In genomic region chr19:14470031-14470876, GRCh38 we compare ENCODE assay signal across 14 cellular contexts. TPM values are rescaled to one million over a fixed set of nuclear protein-coding genes. Genes with fewer than 3 reads are reported as not detected.
DNase-seq lines count a peak whose midpoint lies in the region; ATAC-seq and TF ChIP-seq lines count a peak whose summit lies in the region.
"Had no signal": no experiment of that assay in that cellular context is flagged by ENCODE, and none has a peak within 500 bp of the region (broad histone marks: within the 10 kb centered on the region; RNA-seq: fewer than 3 reads in every experiment).

No MANE protein-coding gene starts in this region.

- H3K27ac ChIP-seq in RWPE2 (ENCODE audit: poor library complexity, severe bottlenecking) (no peak overlapping the region), hepatocyte (no peak overlapping the region)
- H3K27ac ChIP-seq: A549; BLaER1 treated with 17β-estradiol and CSF1 and Interleukin-3, amounts not matched to agents 10 nM and 100 nM; RWPE1; SJSA1 had no signal

- peaks cover 16 to 30% of the 10 kb centered on the region in 2 donors for H3K4me1 Mint-ChIP-seq in natural killer cell
- peaks cover 12 to 19% of the 10 kb centered on the region in 2 donors for H3K4me1 Mint-ChIP-seq in natural killer cell treated with Interleukin-12 subunit alpha and Interleukin-12 subunit beta and Interleukin-15 and Interleukin-18, amount 100 ng/mL, for 72 hours (ENCODE audit: low read depth in 2 of 2)
- peaks cover 12% of the 10 kb centered on the region for H3K4me1 Mint-ChIP-seq in activated naive CD8-positive, alpha-beta T cell treated with anti-CD3 and anti-CD28 coated beads for 36 hours

- H3K9me2 ChIP-seq in hepatocyte (replicated peaks; ENCODE audit: insufficient read depth): no peaks in the 10 kb centered on the region

- DNase-seq in natural killer cell: no peak
- no peak for DNase-seq in natural killer cell treated with Interleukin-12 subunit alpha and Interleukin-12 subunit beta and Interleukin-15 and Interleukin-18, amount 100 ng/mL, for 72 hours (ENCODE audit: low spot score)
- peak; percentile 58 for DNase-seq in RWPE2 (ENCODE audit: low spot score)
- no peak for DNase-seq in activated naive CD8-positive, alpha-beta T cell treated with anti-CD3 and anti-CD28 coated beads for 36 hours
- DNase-seq in hepatocyte (ENCODE audit: low spot score): no peak
- DNase-seq in lower leg skin (ENCODE audit: low spot score in 2 of 2): no peak
- DNase-seq: CD8-positive, alpha-beta memory T cell; GF-D8; NCI-H187; NCI-H526 treated with DMSO at 0.1 percent for 48 hours had no signal

- H3K27me3 Mint-ChIP-seq in natural killer cell (ENCODE audit: low read depth in 2 of 2): peaks cover 0 to 11% of the 10 kb centered on the region in 2 donors
- H3K27me3 Mint-ChIP-seq in natural killer cell treated with Interleukin-12 subunit alpha and Interleukin-12 subunit beta and Interleukin-15 and Interleukin-18, amount 100 ng/mL, for 72 hours: peaks cover 0 to 14% of the 10 kb centered on the region in 2 donors
- H3K27me3 Mint-ChIP-seq in activated naive CD8-positive, alpha-beta T cell treated with anti-CD3 and anti-CD28 coated beads for 36 hours: peaks cover 21% of the 10 kb centered on the region

- H3K36me3 ChIP-seq in RWPE2 (ENCODE audit: low read depth): peaks cover 6% of the 10 kb centered on the region; the same call in 1 of the 2 replicates
- no peaks in the 10 kb centered on the region for H3K36me3 ChIP-seq in hepatocyte (replicated peaks; ENCODE audit: insufficient read depth, low read depth)

- no peak overlapping the region for H2AFZ ChIP-seq in hepatocyte

- TF ChIP-seq POLR2A in lower leg skin (IDR thresholded peaks at IDR 0.05): no peak

- no peaks in the 10 kb centered on the region for H3K36me3 Mint-ChIP-seq in natural killer cell
- H3K36me3 Mint-ChIP-seq in natural killer cell treated with Interleukin-12 subunit alpha and Interleukin-12 subunit beta and Interleukin-15 and Interleukin-18, amount 100 ng/mL, for 72 hours: no peaks in the 10 kb centered on the region
- H3K36me3 Mint-ChIP-seq in activated naive CD8-positive, alpha-beta T cell treated with anti-CD3 and anti-CD28 coated beads for 36 hours: peaks cover 11% of the 10 kb centered on the region

- H3K27me3 ChIP-seq in RWPE2 (ENCODE audit: insufficient read depth, poor library complexity, severe bottlenecking): no peaks in the 10 kb centered on the region
- no peaks in the 10 kb centered on the region for H3K27me3 ChIP-seq in hepatocyte

- 90% methylated on average over 25 of the region's 32 CpGs for WGBS in hepatocyte (ENCODE audit: low lambda C conversion rate, missing lambda C conversion rate)
- 78 to 79% methylated on average over 10 to 32 of the region's 32 CpGs for WGBS in lower leg skin, 2 donors

- intact Hi-C loops in natural killer cell (cut with micrococcal nuclease): loop anchor here (10.0 kb wide), 1 partner anchor 585 kb away; no protein-coding TSS in a partner anchor
- intact Hi-C loops in lower leg skin (cut with DNase I; ENCODE audit: low total_unique reads): no loop called here

- no peak overlapping the region for H3K27ac Mint-ChIP-seq in natural killer cell
- H3K27ac Mint-ChIP-seq in natural killer cell treated with Interleukin-12 subunit alpha and Interleukin-12 subunit beta and Interleukin-15 and Interleukin-18, amount 100 ng/mL, for 72 hours: no peak overlapping the region
- no peak overlapping the region for H3K27ac Mint-ChIP-seq in activated naive CD8-positive, alpha-beta T cell treated with anti-CD3 and anti-CD28 coated beads for 36 hours

- H3K9me3 Mint-ChIP-seq in natural killer cell: no peaks in the 10 kb centered on the region
- no peaks in the 10 kb centered on the region for H3K9me3 Mint-ChIP-seq in natural killer cell treated with Interleukin-12 subunit alpha and Interleukin-12 subunit beta and Interleukin-15 and Interleukin-18, amount 100 ng/mL, for 72 hours
- H3K9me3 Mint-ChIP-seq in activated naive CD8-positive, alpha-beta T cell treated with anti-CD3 and anti-CD28 coated beads for 36 hours: no peaks in the 10 kb centered on the region
- H3K9me3 Mint-ChIP-seq: CD8-positive, alpha-beta memory T cell had no signal

- H3K4me3 ChIP-seq in RWPE2 (ENCODE audit: severe bottlenecking) (no peak overlapping the region), hepatocyte (no peak overlapping the region), lower leg skin (ENCODE audit: low read depth, poor library complexity, severe bottlenecking) (no peak overlapping the region)
- H3K4me3 ChIP-seq: A549; BLaER1 treated with 17β-estradiol and CSF1 and Interleukin-3, amounts not matched to agents 10 nM and 100 nM; SJSA1 had no signal

- H3K4me2 ChIP-seq in hepatocyte: no peak overlapping the region
- H3K4me2 ChIP-seq: A549; BLaER1 treated with 17β-estradiol and CSF1 and Interleukin-3, amounts not matched to agents 10 nM and 100 nM had no signal

- ATAC-seq in natural killer cell (no peak), RWPE2 (ENCODE audit: low read depth) (no peak)
- no peak for ATAC-seq in natural killer cell treated with Interleukin-12 subunit alpha and Interleukin-12 subunit beta and Interleukin-15 and Interleukin-18, amount 100 ng/mL, for 72 hours
- ATAC-seq: A549 had no signal

- peaks cover under 1% of the 10 kb centered on the region for H3K4me1 ChIP-seq in RWPE2 (ENCODE audit: insufficient read depth, poor library complexity, severe bottlenecking)
- peaks cover 16% of the 10 kb centered on the region for H3K4me1 ChIP-seq in hepatocyte (ENCODE audit: insufficient read depth)

- TF ChIP-seq CTCF in natural killer cell (IDR thresholded peaks at IDR 0.05) (no peak), RWPE2 (IDR thresholded peaks at IDR 0.05; ENCODE audit: poor library complexity, severe bottlenecking) (no peak), hepatocyte (IDR thresholded peaks at IDR 0.05; ENCODE audit: poor library complexity) (no peak), lower leg skin (IDR thresholded peaks at IDR 0.05) (no peak)

- no peaks in the 10 kb centered on the region for H4K20me1 ChIP-seq in hepatocyte (ENCODE audit: insufficient read depth, poor library complexity, severe bottlenecking)

- H3K9me3 ChIP-seq in RWPE2 (ENCODE audit: severe bottlenecking) (no peaks in the 10 kb centered on the region), hepatocyte (ENCODE audit: low read depth) (no peaks in the 10 kb centered on the region)
- H3K9me3 ChIP-seq: A549; BLaER1 treated with 17β-estradiol and CSF1 and Interleukin-3, amounts not matched to agents 10 nM and 100 nM had no signal

- peak overlapping the region; percentile 35 for H3K4me3 Mint-ChIP-seq in natural killer cell
- H3K4me3 Mint-ChIP-seq in natural killer cell treated with Interleukin-12 subunit alpha and Interleukin-12 subunit beta and Interleukin-15 and Interleukin-18, amount 100 ng/mL, for 72 hours: no peak overlapping the region
- no peak overlapping the region for H3K4me3 Mint-ChIP-seq in activated naive CD8-positive, alpha-beta T cell treated with anti-CD3 and anti-CD28 coated beads for 36 hours

- no peaks in the 10 kb centered on the region for H3K79me2 ChIP-seq in hepatocyte

RNA-seq across cellular contexts. Expression of gene PTGER1, which starts 4.9 kb away (rescaled TPM):
- total RNA-seq in natural killer cell (under 1 TPM in 2 of 3 donors, not detected in 1; 0.35 to 0.73 TPM), hepatocyte (0.60 and 2.8 TPM in 2 replicates), lower leg skin (under 1 TPM in 1 of 4 donors, not detected in 3; 0.62 TPM)
- total RNA-seq in natural killer cell treated with Interleukin-12 subunit alpha and Interleukin-12 subunit beta and Interleukin-15 and Interleukin-18, amount 100 ng/mL, for 72 hours: under 1 TPM; 0.31 to 0.67 TPM
- total RNA-seq in activated naive CD8-positive, alpha-beta T cell treated with anti-CD3 and anti-CD28 coated beads for 36 hours: under 1 TPM; 0.25 to 0.40 TPM
- polyA plus RNA-seq in hepatocyte: 3.5 and 7.6 TPM in 2 replicates
- total RNA-seq: CD8-positive, alpha-beta memory T cell; SJSA1 had no signal
- polyA plus RNA-seq: CD8-positive, alpha-beta memory T cell had no signal

RNA-seq across cellular contexts. Expression of gene GIPC1, which starts 25.7 kb away (rescaled TPM):
- total RNA-seq in natural killer cell (10 to 100 TPM; 25.3 to 34.5 (median 31.4) TPM), hepatocyte (102 and 127 TPM in 2 replicates), lower leg skin (100 to 1,000 TPM; 135 to 217 (median 164) TPM)
- 10 to 100 TPM; 29.9 to 31.7 TPM for total RNA-seq in natural killer cell treated with Interleukin-12 subunit alpha and Interleukin-12 subunit beta and Interleukin-15 and Interleukin-18, amount 100 ng/mL, for 72 hours
- total RNA-seq in activated naive CD8-positive, alpha-beta T cell treated with anti-CD3 and anti-CD28 coated beads for 36 hours: 10 to 100 TPM; 22.5 to 24.8 TPM
- 186 and 201 TPM in 2 replicates for polyA plus RNA-seq in hepatocyte

RNA-seq across cellular contexts. Expression of gene PKN1, which starts 37.1 kb away (rescaled TPM):
- total RNA-seq in natural killer cell (100 to 1,000 TPM; 323 to 351 (median 350) TPM), hepatocyte (57.4 and 61.4 TPM in 2 replicates), lower leg skin (10 to 100 TPM; 13.2 to 30.9 (median 16.4) TPM)
- 100 to 1,000 TPM; 140 to 160 TPM for total RNA-seq in natural killer cell treated with Interleukin-12 subunit alpha and Interleukin-12 subunit beta and Interleukin-15 and Interleukin-18, amount 100 ng/mL, for 72 hours
- 100 to 1,000 TPM; 168 to 169 TPM for total RNA-seq in activated naive CD8-positive, alpha-beta T cell treated with anti-CD3 and anti-CD28 coated beads for 36 hours
- polyA plus RNA-seq in hepatocyte: 83.3 and 88.5 TPM in 2 replicates

RNA-seq across cellular contexts. Expression of gene DNAJB1, which starts 47.9 kb away (rescaled TPM):
- 100 to 1,000 TPM; 148 to 238 (median 192) TPM for total RNA-seq in natural killer cell
- 10 to 100 TPM; 65.3 to 68.8 TPM for total RNA-seq in natural killer cell treated with Interleukin-12 subunit alpha and Interleukin-12 subunit beta and Interleukin-15 and Interleukin-18, amount 100 ng/mL, for 72 hours
- 10 to 100 TPM; 45.0 to 45.7 TPM for total RNA-seq in activated naive CD8-positive, alpha-beta T cell treated with anti-CD3 and anti-CD28 coated beads for 36 hours
- 104 and 112 TPM in 2 replicates for total RNA-seq in hepatocyte
- polyA plus RNA-seq in hepatocyte: 179 and 185 TPM in 2 replicates
- 100 to 1,000 TPM in 2 of 4 donors, 10 to 100 TPM in 2; 96.2 to 107 (median 99.6) TPM for total RNA-seq in lower leg skin

RNA-seq across cellular contexts. Expression of gene DDX39A, which starts 51.1 kb away (rescaled TPM):
- total RNA-seq in natural killer cell (100 to 1,000 TPM; 397 to 569 (median 557) TPM), hepatocyte (51.8 and 79.2 TPM in 2 replicates), lower leg skin (100 to 1,000 TPM in 1 of 4 donors, 10 to 100 TPM in 3; 65.7 to 128 (median 76.4) TPM)
- 100 to 1,000 TPM; 225 to 449 TPM for total RNA-seq in natural killer cell treated with Interleukin-12 subunit alpha and Interleukin-12 subunit beta and Interleukin-15 and Interleukin-18, amount 100 ng/mL, for 72 hours
- 100 to 1,000 TPM; 300 to 306 TPM for total RNA-seq in activated naive CD8-positive, alpha-beta T cell treated with anti-CD3 and anti-CD28 coated beads for 36 hours
- 106 and 135 TPM in 2 replicates for polyA plus RNA-seq in hepatocyte
